1 cellular context compared by ENCODE assay signal in the genomic region with DNA sequence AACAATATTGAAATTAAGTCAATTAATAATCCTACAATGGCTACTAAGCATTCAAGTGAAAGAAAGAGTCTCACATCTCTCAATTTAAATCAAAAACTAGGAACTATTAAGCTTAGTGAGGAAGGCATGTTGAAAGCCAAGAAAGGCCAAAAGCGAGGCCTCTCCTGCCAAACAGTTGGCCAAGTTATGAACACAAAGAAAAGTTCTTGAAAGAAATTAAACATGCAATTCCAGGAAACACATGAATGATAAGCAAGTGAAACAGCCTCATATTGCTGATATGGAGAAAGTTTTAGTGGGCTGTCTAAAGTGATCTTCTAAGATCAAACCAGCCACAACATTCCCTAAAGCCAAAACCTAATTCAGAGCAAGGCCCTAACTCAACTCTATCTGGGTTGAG.
TF ChIP-seq lines count a peak whose summit lies in the region.

No MANE protein-coding gene starts in this region.

TF ChIP-seq in GM12878, 131 proteins besides CTCF, POLR2A, EP300 and RAD21 (continued from another document):
- TF ChIP-seq, protein P1, sequence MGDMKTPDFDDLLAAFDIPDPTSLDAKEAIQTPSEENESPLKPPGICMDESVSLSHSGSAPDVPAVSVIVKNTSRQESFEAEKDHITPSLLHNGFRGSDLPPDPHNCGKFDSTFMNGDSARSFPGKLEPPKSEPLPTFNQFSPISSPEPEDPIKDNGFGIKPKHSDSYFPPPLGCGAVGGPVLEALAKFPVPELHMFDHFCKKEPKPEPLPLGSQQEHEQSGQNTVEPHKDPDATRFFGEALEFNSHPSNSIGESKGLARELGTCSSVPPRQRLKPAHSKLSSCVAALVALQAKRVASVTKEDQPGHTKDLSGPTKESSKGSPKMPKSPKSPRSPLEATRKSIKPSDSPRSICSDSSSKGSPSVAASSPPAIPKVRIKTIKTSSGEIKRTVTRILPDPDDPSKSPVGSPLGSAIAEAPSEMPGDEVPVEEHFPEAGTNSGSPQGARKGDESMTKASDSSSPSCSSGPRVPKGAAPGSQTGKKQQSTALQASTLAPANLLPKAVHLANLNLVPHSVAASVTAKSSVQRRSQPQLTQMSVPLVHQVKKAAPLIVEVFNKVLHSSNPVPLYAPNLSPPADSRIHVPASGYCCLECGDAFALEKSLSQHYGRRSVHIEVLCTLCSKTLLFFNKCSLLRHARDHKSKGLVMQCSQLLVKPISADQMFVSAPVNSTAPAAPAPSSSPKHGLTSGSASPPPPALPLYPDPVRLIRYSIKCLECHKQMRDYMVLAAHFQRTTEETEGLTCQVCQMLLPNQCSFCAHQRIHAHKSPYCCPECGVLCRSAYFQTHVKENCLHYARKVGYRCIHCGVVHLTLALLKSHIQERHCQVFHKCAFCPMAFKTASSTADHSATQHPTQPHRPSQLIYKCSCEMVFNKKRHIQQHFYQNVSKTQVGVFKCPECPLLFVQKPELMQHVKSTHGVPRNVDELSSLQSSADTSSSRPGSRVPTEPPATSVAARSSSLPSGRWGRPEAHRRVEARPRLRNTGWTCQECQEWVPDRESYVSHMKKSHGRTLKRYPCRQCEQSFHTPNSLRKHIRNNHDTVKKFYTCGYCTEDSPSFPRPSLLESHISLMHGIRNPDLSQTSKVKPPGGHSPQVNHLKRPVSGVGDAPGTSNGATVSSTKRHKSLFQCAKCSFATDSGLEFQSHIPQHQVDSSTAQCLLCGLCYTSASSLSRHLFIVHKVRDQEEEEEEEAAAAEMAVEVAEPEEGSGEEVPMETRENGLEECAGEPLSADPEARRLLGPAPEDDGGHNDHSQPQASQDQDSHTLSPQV (IDR thresholded peaks at IDR 0.05): no peak
- TF ChIP-seq JUND (IDR thresholded peaks at IDR 0.05; ENCODE audit: low read depth, low read length): no peak
- no peak for TF ChIP-seq EZH2 (IDR thresholded peaks at IDR 0.05; ENCODE audit: borderline replicate concordance, control insufficient read depth, low read depth, low read length)
- no peak for TF ChIP-seq MEF2B (IDR thresholded peaks at IDR 0.05; ENCODE audit: partially characterized antibody, poor library complexity, severe bottlenecking)
- TF ChIP-seq EED (IDR thresholded peaks at IDR 0.05; ENCODE audit: low read depth): no peak
- no peak for TF ChIP-seq NR2C2 (IDR thresholded peaks at IDR 0.05; ENCODE audit: borderline replicate concordance, control insufficient read depth, insufficient read length, low read depth)
- no peak for TF ChIP-seq SIN3A (IDR thresholded peaks at IDR 0.05; ENCODE audit: low read depth, low read length)
- no peak for TF ChIP-seq FOXM1 (IDR thresholded peaks at IDR 0.05; ENCODE audit: low read depth, low read length)
- TF ChIP-seq, protein P2, sequence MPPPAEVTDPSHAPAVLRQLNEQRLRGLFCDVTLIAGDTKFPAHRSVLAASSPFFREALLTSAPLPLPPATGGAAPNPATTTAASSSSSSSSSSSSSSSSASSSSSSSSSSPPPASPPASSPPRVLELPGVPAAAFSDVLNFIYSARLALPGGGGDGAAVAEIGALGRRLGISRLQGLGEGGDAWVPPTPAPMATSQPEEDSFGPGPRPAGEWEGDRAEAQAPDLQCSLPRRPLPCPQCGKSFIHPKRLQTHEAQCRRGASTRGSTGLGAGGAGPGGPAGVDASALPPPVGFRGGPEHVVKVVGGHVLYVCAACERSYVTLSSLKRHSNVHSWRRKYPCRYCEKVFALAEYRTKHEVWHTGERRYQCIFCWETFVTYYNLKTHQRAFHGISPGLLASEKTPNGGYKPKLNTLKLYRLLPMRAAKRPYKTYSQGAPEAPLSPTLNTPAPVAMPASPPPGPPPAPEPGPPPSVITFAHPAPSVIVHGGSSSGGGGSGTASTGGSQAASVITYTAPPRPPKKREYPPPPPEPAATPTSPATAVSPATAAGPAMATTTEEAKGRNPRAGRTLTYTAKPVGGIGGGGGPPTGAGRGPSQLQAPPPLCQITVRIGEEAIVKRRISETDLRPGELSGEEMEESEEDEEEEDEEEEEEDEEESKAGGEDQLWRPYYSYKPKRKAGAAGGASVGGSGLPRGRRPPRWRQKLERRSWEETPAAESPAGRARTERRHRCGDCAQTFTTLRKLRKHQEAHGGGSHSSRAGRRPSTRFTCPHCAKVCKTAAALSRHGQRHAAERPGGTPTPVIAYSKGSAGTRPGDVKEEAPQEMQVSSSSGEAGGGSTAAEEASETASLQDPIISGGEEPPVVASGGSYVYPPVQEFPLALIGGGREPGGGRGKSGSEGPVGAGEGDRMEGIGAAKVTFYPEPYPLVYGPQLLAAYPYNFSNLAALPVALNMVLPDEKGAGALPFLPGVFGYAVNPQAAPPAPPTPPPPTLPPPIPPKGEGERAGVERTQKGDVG (CRISPR knock-in tag; IDR thresholded peaks at IDR 0.05): no peak
